In the genomic region with DNA sequence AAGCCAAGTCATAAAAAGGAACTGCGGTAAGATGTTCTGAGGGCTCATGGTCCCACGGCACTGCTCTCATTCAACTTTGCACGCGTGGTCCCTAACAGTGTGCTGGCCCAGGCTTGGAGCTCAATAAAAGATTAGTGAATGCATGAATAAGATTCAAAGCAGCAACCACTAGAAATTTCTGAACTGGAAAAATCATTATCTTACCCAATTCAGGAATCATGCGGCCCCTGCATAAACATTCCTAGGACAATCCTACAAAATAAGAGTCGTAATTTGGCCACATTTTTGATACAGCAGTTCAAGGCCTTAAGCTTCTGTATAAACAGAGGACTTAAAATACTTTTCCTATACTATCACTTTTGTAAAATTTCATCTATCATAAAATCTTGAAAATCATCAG, we compare ENCODE assay signal across 18 cellular contexts.
"Had no signal": no experiment of that assay in that cellular context is flagged by ENCODE, and none has a peak within 500 bp of the region (broad histone marks: within the 10 kb centered on the region; RNA-seq: fewer than 3 reads in every experiment).

No MANE protein-coding gene starts in this region.

- H3K9ac ChIP-seq: neural progenitor cell had no signal

- H3K36me3 ChIP-seq: breast epithelium, gastroesophageal sphincter, neural progenitor cell, ovary, thyroid gland had no signal

- FAIRE-seq: islet of Langerhans, urothelium cell line had no signal

- H3K9me3 ChIP-seq: breast epithelium, ovary, thyroid gland had no signal

- H3K4me2 ChIP-seq: neural progenitor cell had no signal

- DNase-seq: activated CD4-positive, alpha-beta T cell treated with anti-CD3 and anti-CD28 coated beads, Interleukin-2, amount 10 ng/mL, durations not matched to agents 24 days and 14 days; activated CD4-positive, CD25-positive, alpha-beta regulatory T cell; activated CD8-positive, alpha-beta memory T cell treated with anti-CD3 and anti-CD28 coated beads, Interleukin-2, amount 50 U/mL, for 4 hours; activated CD8-positive, alpha-beta T cell treated with anti-CD3 and anti-CD28 coated beads, Interleukin-2, amount 10 ng/mL, durations not matched to agents 7 days and 5 days; activated effector memory CD4-positive, alpha-beta T cell treated with anti-CD3 and anti-CD28 coated beads, Interleukin-2, amount 50 U/mL, for 16 hours; activated T-cell treated with anti-CD3 and anti-CD28 coated beads, Interleukin-2, amount 50 U/mL, for 48 hours; amygdala; mammary epithelial cell; naive B cell; ovary; thyroid gland had no signal

- H3K4me3 ChIP-seq: breast epithelium, gastroesophageal sphincter, neural progenitor cell, ovary, thyroid gland had no signal

- H3K4me1 ChIP-seq: breast epithelium, gastroesophageal sphincter, neural progenitor cell, thyroid gland had no signal

- H3K27me3 ChIP-seq: breast epithelium, gastroesophageal sphincter, neural progenitor cell, ovary, thyroid gland had no signal

- H2AFZ ChIP-seq: neural progenitor cell had no signal

- ATAC-seq: activated CD8-positive, alpha-beta T cell treated with anti-CD3 and anti-CD28 coated beads, Interleukin-2, amount 10 ng/mL, durations not matched to agents 7 days and 5 days; gastroesophageal sphincter; stimulated activated effector memory CD8-positive, alpha-beta T cell treated with anti-CD3 and anti-CD28 coated beads, Interleukin-12 subunit alpha, Interleukin-12 subunit beta, amount 100 ng/mL, for 72 hours had no signal

- H3K27ac ChIP-seq: breast epithelium, epithelial cell of prostate, gastroesophageal sphincter, neural progenitor cell, ovary, thyroid gland had no signal
